Comparison of ENCODE assay signal across 8 cellular contexts in the genomic region with DNA sequence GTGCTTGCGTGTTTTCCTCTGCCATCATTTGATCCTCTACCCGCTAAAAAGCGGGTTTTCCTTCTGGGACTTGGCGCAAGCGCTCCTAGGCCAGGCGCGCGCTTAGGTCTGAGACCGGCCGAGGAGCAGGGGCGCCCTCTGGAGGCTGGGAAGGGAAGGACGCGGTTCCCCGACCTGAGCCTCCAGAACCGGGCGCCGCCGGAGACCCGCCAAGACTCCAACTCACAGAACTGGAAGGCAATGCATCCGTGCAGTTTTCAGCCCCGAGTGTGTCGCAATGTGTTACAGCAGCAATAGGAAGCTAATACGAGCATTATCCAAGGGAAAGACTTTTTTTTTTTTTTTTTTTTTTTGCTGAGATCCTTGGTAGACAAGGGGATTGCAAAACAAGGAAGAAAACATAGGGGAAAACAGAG.
DNase-seq lines count a peak whose midpoint lies in the region; ATAC-seq, FAIRE-seq and TF ChIP-seq lines count a peak whose summit lies in the region.

No MANE protein-coding gene starts in this region.

- no peak for TF ChIP-seq POLR2A in lower leg skin (IDR thresholded peaks at IDR 0.05)
- TF ChIP-seq POLR2A in testis (IDR thresholded peaks at IDR 0.05), result no peak

- DNase-seq in GM10266 (ENCODE audit: extremely low spot score), result peak; percentile 60
- peak in 3 of 5 donors; percentile 17 to 33 (median 21) for DNase-seq in T-helper 1 cell
- peak; percentile 42 for DNase-seq in bronchial epithelial cell (ENCODE audit: low read depth)
- DNase-seq in lower leg skin (ENCODE audit: low spot score in 2 of 2), result peak; percentile 40 to 90
- peak; percentile 81 for DNase-seq in testis
- DNase-seq in amniotic stem cell (lab: John Stamatoyannopoulos, UW), result no peak
- no peak for DNase-seq in pons (ENCODE audit: low spot score)

- no peak overlapping the region for H3K27ac ChIP-seq in testis

- H3K27me3 ChIP-seq in bronchial epithelial cell (ENCODE audit: control insufficient read depth, insufficient read depth, low read length) (no peaks in the 10 kb centered on the region), testis (no peaks in the 10 kb centered on the region)

- WGBS in lower leg skin, 2 donors, result 24 to 26% methylated on average over 23 of the region's 23 CpGs
- WGBS in testis, 2 donors, result 22 to 23% methylated on average over 19 to 23 of the region's 23 CpGs

- H3K36me3 ChIP-seq in bronchial epithelial cell (ENCODE audit: control insufficient read depth, insufficient read depth, low read length) (no peaks in the 10 kb centered on the region), testis (ENCODE audit: low read depth, missing control alignments) (no peaks in the 10 kb centered on the region)

- TF ChIP-seq CTCF in GM10266 (IDR thresholded peaks at IDR 0.05; ENCODE audit: control insufficient read depth, insufficient read depth, low read depth, missing control alignments) (peak; percentile 66), bronchial epithelial cell (IDR thresholded peaks at IDR 0.05; ENCODE audit: insufficient read depth, low read length, severe bottlenecking) (peak; percentile 83), lower leg skin (IDR thresholded peaks at IDR 0.05) (peak in 1 of 3 donors; percentile 31), testis (IDR thresholded peaks at IDR 0.05) (peak; percentile 32 to 81 (median 70))

- H3K9me3 ChIP-seq in testis, result no peaks in the 10 kb centered on the region

- no peak for FAIRE-seq in bronchial epithelial cell (lab: Jason Lieb, UNC)

- no peaks in the 10 kb centered on the region for H3K4me1 ChIP-seq in testis

- intact Hi-C loops in lower leg skin (cut with DNase I; ENCODE audit: low total_unique reads) (no loop called here), testis (cut with DNase I; ENCODE audit: low total_unique reads) (no loop called here)

- ATAC-seq in HG02852 (IDR thresholded peaks at IDR 0.05; ENCODE audit: unreplicated experiment), result peak; percentile 62

- H3K4me3 ChIP-seq in bronchial epithelial cell (ENCODE audit: low read depth, low read length) (no peak overlapping the region), lower leg skin (ENCODE audit: low read depth, poor library complexity, severe bottlenecking) (no peak overlapping the region), testis (no peak overlapping the region)

Comparison
In these comparisons a context has a peak if more than half of its experiments do, and no peak if none do; other contexts are left out.
1. DNase-seq: peak in GM10266 (single experiment), T-helper 1 cell (3 of 5), bronchial epithelial cell (single experiment), lower leg skin (2 of 2) and testis (single experiment); none in amniotic stem cell (single experiment) and pons (single experiment).